ENCODE assay signal across 8 cellular contexts in genomic region chr6:79076881-79077641, GRCh38.
DNase-seq lines count a peak whose midpoint lies in the region; ATAC-seq and TF ChIP-seq lines count a peak whose summit lies in the region.

No MANE protein-coding gene starts in this region.

- POLR2A ChIA-PET in AG04449 (lab: Yijun Ruan, JAX): interaction anchor here (0.9 kb wide), 1 partner anchor 468 kb away, joined by 3 read pairs; no protein-coding TSS in a partner anchor

- ATAC-seq in GM18873 (IDR thresholded peaks at IDR 0.05; ENCODE audit: low FRiP score, unreplicated experiment): peak; percentile 40
- ATAC-seq in HG03135 (IDR thresholded peaks at IDR 0.05; ENCODE audit: unreplicated experiment): peak; percentile 48

- CTCF ChIA-PET in AG04449 (lab: Yijun Ruan, JAX): no interaction called here

- in situ Hi-C loops in T47D (cut with HindIII; ENCODE audit: low pct_unique_long_range_greater_than_20kb, low sequenced_read_pairs): no loop called here

- H3K27ac ChIP-seq in VCaP (peak overlapping the region; percentile 98), skin epidermis (peak overlapping the region; percentile 62 to 100 (median 90))

- no peak for TF ChIP-seq CTCF in AG04449 (IDR thresholded peaks at IDR 0.05; ENCODE audit: insufficient read depth, low read length, missing control alignments)
- no peak for TF ChIP-seq CTCF in VCaP (conservative IDR thresholded peaks at IDR 0.05)

- H3K4me3 ChIP-seq in AG04449 (ENCODE audit: low read depth, low read length) (peak overlapping the region; percentile 82), skin epidermis (peak overlapping the region; percentile 49 to 91 (median 78))

- peak; percentile 63 for DNase-seq in AG04449 (ENCODE audit: low read depth, low spot score)
- DNase-seq in NCI-H2171 treated with DMSO at 0.1 percent for 48 hours (lab: John Stamatoyannopoulos, UW): peak; percentile 81
- DNase-seq in T47D (ENCODE audit: low read depth in 1 of 2, low spot score in 1 of 2): peak; percentile 82 to 89
- peak; percentile 88 for DNase-seq in iPS-NIHi11 (ENCODE audit: low spot score)

Comparison
In these comparisons a context has a peak if more than half of its experiments do, and no peak if none do; other contexts are left out.
1. Peak in every context shown above with its lines: DNase-seq, ATAC-seq, H3K4me3 ChIP-seq and H3K27ac ChIP-seq.